Comparison of ENCODE assay signal across 19 cellular contexts in the genomic region with DNA sequence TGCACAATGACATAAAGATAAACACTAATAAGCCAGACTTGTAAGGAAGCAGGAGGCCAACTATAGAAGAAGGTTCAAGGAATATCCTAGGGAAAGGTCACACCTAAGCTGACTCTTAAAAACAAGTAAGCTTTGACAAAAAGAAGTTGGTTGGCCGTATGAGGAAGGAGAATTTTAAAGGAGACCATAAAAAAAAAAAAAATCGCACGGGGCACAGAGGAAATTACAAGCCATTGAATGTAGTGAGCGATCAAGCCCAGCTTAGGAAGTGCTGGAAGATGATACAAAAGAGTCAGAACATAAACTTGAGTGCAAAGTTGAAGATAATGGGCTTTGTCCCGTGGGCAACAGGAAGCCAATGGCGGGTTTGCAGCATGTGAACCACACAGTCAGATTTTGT.
"Had no signal": no experiment of that assay in that cellular context is flagged by ENCODE, and none has a peak within 500 bp of the region (broad histone marks: within the 10 kb centered on the region; RNA-seq: fewer than 3 reads in every experiment).

No MANE protein-coding gene starts in this region.

- H3K4me1 Mint-ChIP-seq: naive B cell had no signal

- DNase-seq: effector CD4-positive, alpha-beta T cell; endodermal cell; erythroblast; foreskin keratinocyte; kidney; left cardiac atrium; left ventricle myocardium superior; mesenchymal stem cell; midbrain; naive B cell; posterior cingulate gyrus; small intestine; stimulated activated CD4-positive, alpha-beta T cell treated with anti-CD3 and anti-CD28 coated beads, Interleukin-12 subunit alpha, Interleukin-12 subunit beta, amount 100 ng/mL, for 4 hours; stimulated activated naive CD4-positive, alpha-beta T cell; stomach; substantia nigra; transverse colon had no signal

- H3K27ac ChIP-seq: coronary artery, foreskin keratinocyte, stomach, thoracic aorta had no signal

- ATAC-seq: foreskin keratinocyte, left cardiac atrium, left ventricle myocardium superior had no signal

- H3K27me3 ChIP-seq: foreskin keratinocyte, stomach, transverse colon had no signal

- H3K27ac Mint-ChIP-seq: endodermal cell, naive B cell had no signal

- H3K36me3 Mint-ChIP-seq: naive B cell had no signal

- H3K4me3 Mint-ChIP-seq: endodermal cell, naive B cell had no signal

- H3K9me3 ChIP-seq: stomach, thoracic aorta, transverse colon had no signal

- H3K4me1 ChIP-seq: foreskin keratinocyte, stomach had no signal
